14 cellular contexts compared by ENCODE assay signal in the genomic region with DNA sequence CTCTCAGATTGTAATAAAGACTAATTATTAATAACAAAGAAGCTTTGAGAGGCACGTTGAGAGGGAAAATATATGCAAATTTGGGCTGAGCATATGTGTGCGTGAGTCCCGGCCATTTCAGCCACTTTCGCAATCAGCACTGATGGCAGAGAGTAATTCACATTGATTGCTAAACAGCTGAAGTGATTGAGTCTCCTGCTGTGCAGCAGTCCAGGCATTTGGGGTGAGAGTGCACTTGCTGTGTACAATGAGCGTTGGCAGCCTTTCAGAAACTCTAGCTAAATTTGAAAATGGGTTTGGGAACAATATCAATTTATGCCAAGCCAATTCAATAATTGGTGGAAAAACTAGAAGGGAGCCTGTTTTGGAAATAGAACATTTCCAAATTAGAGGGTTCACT.
DNase-seq lines count a peak whose midpoint lies in the region; ATAC-seq and TF ChIP-seq lines count a peak whose summit lies in the region.
"Had no signal": no experiment of that assay in that cellular context is flagged by ENCODE, and none has a peak within 500 bp of the region (broad histone marks: within the 10 kb centered on the region; RNA-seq: fewer than 3 reads in every experiment).

No MANE protein-coding gene starts in this region.

- H4K20me1 ChIP-seq in neural cell (ENCODE audit: insufficient read depth), result no peaks in the 10 kb centered on the region

- no peak for TF ChIP-seq RAD21 in neural cell (conservative IDR thresholded peaks at IDR 0.05)

- H3K4me2 ChIP-seq in neural cell (ENCODE audit: low read length), result peak overlapping the region; percentile 33

- H3K4me1 ChIP-seq in heart right ventricle, result no peaks in the 10 kb centered on the region
- H3K4me1 ChIP-seq: colonic mucosa, thyroid gland had no signal

- intact Hi-C loops in heart right ventricle (cut with DNase I), result loop anchor here in 2 of 10 donors (10.0 kb wide), 1 partner anchor 555 kb away; no protein-coding TSS in a partner anchor

- ATAC-seq in stimulated activated naive CD8-positive, alpha-beta T cell treated with anti-CD3 and anti-CD28 coated beads, Interleukin-15, Interleukin-2, amounts not matched to agents 100 U/mL and 50 U/mL, for 24 hours, result no peak
- ATAC-seq in GM21390 (IDR thresholded peaks at IDR 0.05; ENCODE audit: unreplicated experiment) (no peak), heart right ventricle (no peak)
- ATAC-seq: naive thymus-derived CD8-positive, alpha-beta T cell had no signal

- H3K27me3 ChIP-seq in neural cell (ENCODE audit: insufficient read depth, low read depth, low read length) (no peaks in the 10 kb centered on the region), heart right ventricle (no peaks in the 10 kb centered on the region)
- H3K27me3 ChIP-seq: colonic mucosa, thyroid gland had no signal

- TF ChIP-seq CTCF in astrocyte of the spinal cord (IDR thresholded peaks at IDR 0.05; ENCODE audit: low read depth, low read length), result no peak
- no peak for TF ChIP-seq CTCF in neural cell (IDR thresholded peaks at IDR 0.05; ENCODE audit: poor library complexity, severe bottlenecking)
- TF ChIP-seq CTCF in heart right ventricle (IDR thresholded peaks at IDR 0.05), result no peak

- H3K9me2 ChIP-seq in neural cell (ENCODE audit: insufficient read depth, low read length), result no peaks in the 10 kb centered on the region

- no peaks in the 10 kb centered on the region for H3K79me2 ChIP-seq in neural cell (replicated peaks; ENCODE audit: insufficient read depth, low read length)

- H2AFZ ChIP-seq in neural cell (ENCODE audit: low read depth, low read length), result no peak overlapping the region

- 86 to 87% methylated on average over 5 of the region's 5 CpGs for WGBS in heart right ventricle, 2 donors

- H3K9me3 ChIP-seq in neural cell (ENCODE audit: low read length) (no peaks in the 10 kb centered on the region), heart right ventricle (no peaks in the 10 kb centered on the region)
- H3K9me3 ChIP-seq: colonic mucosa, thyroid gland had no signal

- in situ Hi-C loops in astrocyte of the spinal cord (cut with HindIII; ENCODE audit: low sequenced_read_pairs), result no loop called here

- H3K9ac ChIP-seq in neural cell (ENCODE audit: low read length), result peak overlapping the region; percentile 48

- no peak overlapping the region for H3K4me3 ChIP-seq in astrocyte of the spinal cord (ENCODE audit: low read depth, low read length)
- H3K4me3 ChIP-seq in neural cell (ENCODE audit: low read length), result peak overlapping the region; percentile 17
- no peak overlapping the region for H3K4me3 ChIP-seq in heart right ventricle
- H3K4me3 ChIP-seq: colonic mucosa, thyroid gland had no signal

- H3K27ac ChIP-seq in neural cell (ENCODE audit: low read length) (peak overlapping the region; percentile 91), heart right ventricle (no peak overlapping the region)
- H3K27ac ChIP-seq: colonic mucosa, thyroid gland had no signal

- DNase-seq in HS-5 (ENCODE audit: low read depth), result peak; percentile 19
- peak; percentile 77 for DNase-seq in NCI-H146 treated with DMSO at 0.1 percent for 48 hours (lab: John Stamatoyannopoulos, UW; ENCODE audit: unreplicated experiment)
- DNase-seq in astrocyte of the spinal cord (ENCODE audit: low read depth, low spot score), result peak; percentile 19
- DNase-seq in OCI-M2 (lab: John Stamatoyannopoulos, UW; ENCODE audit: unreplicated experiment), result no peak
- no peak for DNase-seq in stimulated activated naive CD8-positive, alpha-beta T cell treated with anti-CD3 and anti-CD28 coated beads, Interleukin-15, Interleukin-2, amounts not matched to agents 100 U/mL and 50 U/mL, for 24 hours
- no peak for DNase-seq in heart right ventricle
- DNase-seq: activated naive CD8-positive, alpha-beta T cell treated with anti-CD3 and anti-CD28 coated beads, Interleukin-2, amount 10 ng/mL, durations not matched to agents 7 days and 5 days; colonic mucosa; naive thymus-derived CD8-positive, alpha-beta T cell; NCI-H1694; RPMI8226; thyroid gland had no signal

- no peaks in the 10 kb centered on the region for H3K36me3 ChIP-seq in neural cell (ENCODE audit: insufficient read depth, low read length)
- no peaks in the 10 kb centered on the region for H3K36me3 ChIP-seq in heart right ventricle
- H3K36me3 ChIP-seq: colonic mucosa, thyroid gland had no signal

- peak; percentile 68 for TF ChIP-seq EP300 in neural cell (conservative IDR thresholded peaks at IDR 0.05; ENCODE audit: poor library complexity, severe bottlenecking)

- H3F3A ChIP-seq in neural cell (ENCODE audit: insufficient read depth, low read length, poor library complexity, severe bottlenecking), result peaks cover 4% of the 10 kb centered on the region

TF ChIP-seq in neural cell, 6 proteins besides CTCF, POLR2A, EP300 and RAD21:
- TF ChIP-seq TAF1 (IDR thresholded peaks at IDR 0.05; ENCODE audit: low read depth) (no peak), POLR2AphosphoS5 (IDR thresholded peaks at IDR 0.05) (peak; percentile 74)
- TF ChIP-seq, protein P1, sequence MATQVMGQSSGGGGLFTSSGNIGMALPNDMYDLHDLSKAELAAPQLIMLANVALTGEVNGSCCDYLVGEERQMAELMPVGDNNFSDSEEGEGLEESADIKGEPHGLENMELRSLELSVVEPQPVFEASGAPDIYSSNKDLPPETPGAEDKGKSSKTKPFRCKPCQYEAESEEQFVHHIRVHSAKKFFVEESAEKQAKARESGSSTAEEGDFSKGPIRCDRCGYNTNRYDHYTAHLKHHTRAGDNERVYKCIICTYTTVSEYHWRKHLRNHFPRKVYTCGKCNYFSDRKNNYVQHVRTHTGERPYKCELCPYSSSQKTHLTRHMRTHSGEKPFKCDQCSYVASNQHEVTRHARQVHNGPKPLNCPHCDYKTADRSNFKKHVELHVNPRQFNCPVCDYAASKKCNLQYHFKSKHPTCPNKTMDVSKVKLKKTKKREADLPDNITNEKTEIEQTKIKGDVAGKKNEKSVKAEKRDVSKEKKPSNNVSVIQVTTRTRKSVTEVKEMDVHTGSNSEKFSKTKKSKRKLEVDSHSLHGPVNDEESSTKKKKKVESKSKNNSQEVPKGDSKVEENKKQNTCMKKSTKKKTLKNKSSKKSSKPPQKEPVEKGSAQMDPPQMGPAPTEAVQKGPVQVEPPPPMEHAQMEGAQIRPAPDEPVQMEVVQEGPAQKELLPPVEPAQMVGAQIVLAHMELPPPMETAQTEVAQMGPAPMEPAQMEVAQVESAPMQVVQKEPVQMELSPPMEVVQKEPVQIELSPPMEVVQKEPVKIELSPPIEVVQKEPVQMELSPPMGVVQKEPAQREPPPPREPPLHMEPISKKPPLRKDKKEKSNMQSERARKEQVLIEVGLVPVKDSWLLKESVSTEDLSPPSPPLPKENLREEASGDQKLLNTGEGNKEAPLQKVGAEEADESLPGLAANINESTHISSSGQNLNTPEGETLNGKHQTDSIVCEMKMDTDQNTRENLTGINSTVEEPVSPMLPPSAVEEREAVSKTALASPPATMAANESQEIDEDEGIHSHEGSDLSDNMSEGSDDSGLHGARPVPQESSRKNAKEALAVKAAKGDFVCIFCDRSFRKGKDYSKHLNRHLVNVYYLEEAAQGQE (IDR thresholded peaks at IDR 0.05; ENCODE audit: borderline replicate concordance), result peak; percentile 76

Comparison
In these comparisons a context has a peak if more than half of its experiments do, and no peak if none do; other contexts are left out.
1. DNase-seq: peak in HS-5 (single experiment), NCI-H146 treated with DMSO at 0.1 percent for 48 hours (single experiment) and astrocyte of the spinal cord (single experiment); none in OCI-M2 (single experiment), stimulated activated naive CD8-positive, alpha-beta T cell treated with anti-CD3 and anti-CD28 coated beads, Interleukin-15, Interleukin-2, amounts not matched to agents 100 U/mL and 50 U/mL, for 24 hours (single experiment) and heart right ventricle (0 of 2).